ENCODE assay signal across 1 cellular context in the genomic region with DNA sequence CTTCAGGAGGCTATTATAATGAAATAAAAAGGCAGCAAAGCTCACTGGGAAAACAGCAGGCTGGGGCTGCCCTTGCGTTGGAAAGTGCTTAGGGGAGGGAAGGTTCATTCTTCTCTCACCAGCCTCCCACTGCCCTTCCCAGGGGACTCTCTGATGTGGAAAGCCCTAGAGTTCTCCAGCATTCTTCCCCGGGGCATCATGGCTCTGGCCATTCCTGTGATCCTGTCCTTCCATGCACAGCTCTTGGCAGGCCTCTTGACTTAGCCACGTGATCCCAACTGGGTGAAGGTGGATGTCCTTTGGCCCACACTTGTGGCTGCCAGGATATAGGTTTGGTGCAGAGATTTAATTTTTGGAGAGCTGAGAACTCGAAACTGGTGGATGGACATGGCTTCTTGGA.
TF ChIP-seq lines count a peak whose summit lies in the region.

No MANE protein-coding gene starts in this region.

TF ChIP-seq in GM23338, 12 proteins besides CTCF, POLR2A, EP300 and RAD21 (continued from another document):
- TF ChIP-seq, protein P1, sequence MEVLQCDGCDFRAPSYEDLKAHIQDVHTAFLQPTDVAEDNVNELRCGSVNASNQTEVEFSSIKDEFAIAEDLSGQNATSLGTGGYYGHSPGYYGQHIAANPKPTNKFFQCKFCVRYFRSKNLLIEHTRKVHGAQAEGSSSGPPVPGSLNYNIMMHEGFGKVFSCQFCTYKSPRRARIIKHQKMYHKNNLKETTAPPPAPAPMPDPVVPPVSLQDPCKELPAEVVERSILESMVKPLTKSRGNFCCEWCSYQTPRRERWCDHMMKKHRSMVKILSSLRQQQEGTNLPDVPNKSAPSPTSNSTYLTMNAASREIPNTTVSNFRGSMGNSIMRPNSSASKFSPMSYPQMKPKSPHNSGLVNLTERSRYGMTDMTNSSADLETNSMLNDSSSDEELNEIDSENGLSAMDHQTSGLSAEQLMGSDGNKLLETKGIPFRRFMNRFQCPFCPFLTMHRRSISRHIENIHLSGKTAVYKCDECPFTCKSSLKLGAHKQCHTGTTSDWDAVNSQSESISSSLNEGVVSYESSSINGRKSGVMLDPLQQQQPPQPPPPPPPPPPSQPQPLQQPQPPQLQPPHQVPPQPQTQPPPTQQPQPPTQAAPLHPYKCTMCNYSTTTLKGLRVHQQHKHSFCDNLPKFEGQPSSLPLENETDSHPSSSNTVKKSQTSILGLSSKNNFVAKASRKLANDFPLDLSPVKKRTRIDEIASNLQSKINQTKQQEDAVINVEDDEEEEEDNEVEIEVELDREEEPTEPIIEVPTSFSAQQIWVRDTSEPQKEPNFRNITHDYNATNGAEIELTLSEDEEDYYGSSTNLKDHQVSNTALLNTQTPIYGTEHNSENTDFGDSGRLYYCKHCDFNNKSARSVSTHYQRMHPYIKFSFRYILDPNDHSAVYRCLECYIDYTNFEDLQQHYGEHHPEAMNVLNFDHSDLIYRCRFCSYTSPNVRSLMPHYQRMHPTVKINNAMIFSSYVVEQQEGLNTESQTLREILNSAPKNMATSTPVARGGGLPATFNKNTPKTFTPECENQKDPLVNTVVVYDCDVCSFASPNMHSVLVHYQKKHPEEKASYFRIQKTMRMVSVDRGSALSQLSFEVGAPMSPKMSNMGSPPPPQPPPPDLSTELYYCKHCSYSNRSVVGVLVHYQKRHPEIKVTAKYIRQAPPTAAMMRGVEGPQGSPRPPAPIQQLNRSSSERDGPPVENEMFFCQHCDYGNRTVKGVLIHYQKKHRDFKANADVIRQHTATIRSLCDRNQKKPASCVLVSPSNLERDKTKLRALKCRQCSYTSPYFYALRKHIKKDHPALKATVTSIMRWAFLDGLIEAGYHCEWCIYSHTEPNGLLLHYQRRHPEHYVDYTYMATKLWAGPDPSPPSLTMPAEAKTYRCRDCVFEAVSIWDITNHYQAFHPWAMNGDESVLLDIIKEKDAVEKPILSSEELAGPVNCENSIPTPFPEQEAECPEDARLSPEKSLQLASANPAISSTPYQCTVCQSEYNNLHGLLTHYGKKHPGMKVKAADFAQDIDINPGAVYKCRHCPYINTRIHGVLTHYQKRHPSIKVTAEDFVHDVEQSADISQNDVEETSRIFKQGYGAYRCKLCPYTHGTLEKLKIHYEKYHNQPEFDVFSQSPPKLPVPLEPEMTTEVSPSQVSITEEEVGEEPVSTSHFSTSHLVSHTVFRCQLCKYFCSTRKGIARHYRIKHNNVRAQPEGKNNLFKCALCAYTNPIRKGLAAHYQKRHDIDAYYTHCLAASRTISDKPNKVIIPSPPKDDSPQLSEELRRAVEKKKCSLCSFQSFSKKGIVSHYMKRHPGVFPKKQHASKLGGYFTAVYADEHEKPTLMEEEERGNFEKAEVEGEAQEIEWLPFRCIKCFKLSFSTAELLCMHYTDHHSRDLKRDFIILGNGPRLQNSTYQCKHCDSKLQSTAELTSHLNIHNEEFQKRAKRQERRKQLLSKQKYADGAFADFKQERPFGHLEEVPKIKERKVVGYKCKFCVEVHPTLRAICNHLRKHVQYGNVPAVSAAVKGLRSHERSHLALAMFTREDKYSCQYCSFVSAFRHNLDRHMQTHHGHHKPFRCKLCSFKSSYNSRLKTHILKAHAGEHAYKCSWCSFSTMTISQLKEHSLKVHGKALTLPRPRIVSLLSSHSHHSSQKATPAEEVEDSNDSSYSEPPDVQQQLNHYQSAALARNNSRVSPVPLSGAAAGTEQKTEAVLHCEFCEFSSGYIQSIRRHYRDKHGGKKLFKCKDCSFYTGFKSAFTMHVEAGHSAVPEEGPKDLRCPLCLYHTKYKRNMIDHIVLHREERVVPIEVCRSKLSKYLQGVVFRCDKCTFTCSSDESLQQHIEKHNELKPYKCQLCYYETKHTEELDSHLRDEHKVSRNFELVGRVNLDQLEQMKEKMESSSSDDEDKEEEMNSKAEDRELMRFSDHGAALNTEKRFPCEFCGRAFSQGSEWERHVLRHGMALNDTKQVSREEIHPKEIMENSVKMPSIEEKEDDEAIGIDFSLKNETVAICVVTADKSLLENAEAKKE (CRISPR knock-in tag; IDR thresholded peaks at IDR 0.05) = no peak
- TF ChIP-seq, protein P2, sequence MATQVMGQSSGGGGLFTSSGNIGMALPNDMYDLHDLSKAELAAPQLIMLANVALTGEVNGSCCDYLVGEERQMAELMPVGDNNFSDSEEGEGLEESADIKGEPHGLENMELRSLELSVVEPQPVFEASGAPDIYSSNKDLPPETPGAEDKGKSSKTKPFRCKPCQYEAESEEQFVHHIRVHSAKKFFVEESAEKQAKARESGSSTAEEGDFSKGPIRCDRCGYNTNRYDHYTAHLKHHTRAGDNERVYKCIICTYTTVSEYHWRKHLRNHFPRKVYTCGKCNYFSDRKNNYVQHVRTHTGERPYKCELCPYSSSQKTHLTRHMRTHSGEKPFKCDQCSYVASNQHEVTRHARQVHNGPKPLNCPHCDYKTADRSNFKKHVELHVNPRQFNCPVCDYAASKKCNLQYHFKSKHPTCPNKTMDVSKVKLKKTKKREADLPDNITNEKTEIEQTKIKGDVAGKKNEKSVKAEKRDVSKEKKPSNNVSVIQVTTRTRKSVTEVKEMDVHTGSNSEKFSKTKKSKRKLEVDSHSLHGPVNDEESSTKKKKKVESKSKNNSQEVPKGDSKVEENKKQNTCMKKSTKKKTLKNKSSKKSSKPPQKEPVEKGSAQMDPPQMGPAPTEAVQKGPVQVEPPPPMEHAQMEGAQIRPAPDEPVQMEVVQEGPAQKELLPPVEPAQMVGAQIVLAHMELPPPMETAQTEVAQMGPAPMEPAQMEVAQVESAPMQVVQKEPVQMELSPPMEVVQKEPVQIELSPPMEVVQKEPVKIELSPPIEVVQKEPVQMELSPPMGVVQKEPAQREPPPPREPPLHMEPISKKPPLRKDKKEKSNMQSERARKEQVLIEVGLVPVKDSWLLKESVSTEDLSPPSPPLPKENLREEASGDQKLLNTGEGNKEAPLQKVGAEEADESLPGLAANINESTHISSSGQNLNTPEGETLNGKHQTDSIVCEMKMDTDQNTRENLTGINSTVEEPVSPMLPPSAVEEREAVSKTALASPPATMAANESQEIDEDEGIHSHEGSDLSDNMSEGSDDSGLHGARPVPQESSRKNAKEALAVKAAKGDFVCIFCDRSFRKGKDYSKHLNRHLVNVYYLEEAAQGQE (IDR thresholded peaks at IDR 0.05; ENCODE audit: unreplicated experiment) = no peak
- no peak for TF ChIP-seq CREB1 (CRISPR knock-in tag; IDR thresholded peaks at IDR 0.05; ENCODE audit: low read depth)
- TF ChIP-seq ETS1 (IDR thresholded peaks at IDR 0.05) = no peak
- no peak for TF ChIP-seq NANOG (IDR thresholded peaks at IDR 0.05; ENCODE audit: borderline replicate concordance)
- TF ChIP-seq ZNF331 (CRISPR knock-in tag; IDR thresholded peaks at IDR 0.05; ENCODE audit: low read depth) = no peak
